In genomic region chr2:130339885-130340745, GRCh38 we compare ENCODE assay signal across 15 cellular contexts. TPM values are rescaled to one million over a fixed set of nuclear protein-coding genes. Genes with fewer than 3 reads are reported as not detected.
DNase-seq lines count a peak whose midpoint lies in the region; ATAC-seq and TF ChIP-seq lines count a peak whose summit lies in the region.
"Had no signal": no experiment of that assay in that cellular context is flagged by ENCODE, and none has a peak within 500 bp of the region (broad histone marks: within the 10 kb centered on the region; RNA-seq: fewer than 3 reads in every experiment).

No MANE protein-coding gene starts in this region.

- H3K27me3 ChIP-seq in Loucy (ENCODE audit: insufficient read depth, low read length, poor library complexity, severe bottlenecking), result no peaks in the 10 kb centered on the region

- no peak for DNase-seq in activated naive CD4-positive, alpha-beta T cell treated with anti-CD3 and anti-CD28 coated beads, Interleukin-2, amount 10 ng/mL, durations not matched to agents 7 days and 5 days
- DNase-seq in activated naive CD4-positive, alpha-beta T cell treated with anti-CD3 and anti-CD28 coated beads, Interleukin-2, amount 50 U/mL, for 16 hours, result no peak
- DNase-seq in osteocyte (ENCODE audit: extremely low spot score, unreplicated experiment), result no peak
- no peak for DNase-seq in NCI-H1436 (lab: John Stamatoyannopoulos, UW)
- no peak for DNase-seq in GM10266 (ENCODE audit: extremely low spot score)
- DNase-seq: foreskin melanocyte, GDM1, NCI-H1092, OCI-M1, SHP77 treated with DMSO at 0.1 percent for 48 hours had no signal

- peaks cover 34% of the 10 kb centered on the region for H3K79me2 ChIP-seq in Loucy (ENCODE audit: insufficient read depth, low read length)

- TF ChIP-seq POLR2A in GM18505 (IDR thresholded peaks at IDR 0.05; ENCODE audit: borderline replicate concordance, extremely low read depth, insufficient read depth, insufficient read length), result no peak

- H3K9me3 ChIP-seq in Loucy (ENCODE audit: insufficient read depth, low read depth, low read length), result no peaks in the 10 kb centered on the region

- CTCF ChIA-PET in activated naive CD4-positive, alpha-beta T cell treated with anti-CD3 and anti-CD28 coated beads, Interleukin-2, amount 10 ng/mL, durations not matched to agents 7 days and 5 days (lab: Charles Lee), result interaction anchor here (3.0 kb wide), 1 partner anchor 8 kb away, joined by 21 read pairs; no protein-coding TSS in a partner anchor

- intact Hi-C loops in dendritic cell treated with granulocyte-macrophage colony-stimulating factor and Interleukin-4, amounts not matched to agents 40 ng/mL and 50 ng/mL, for 4 days (cut with micrococcal nuclease), result no loop called here

- no peaks in the 10 kb centered on the region for H3K9me2 ChIP-seq in Loucy (replicated peaks; ENCODE audit: low read depth, low read length)

- H3K27me3 Mint-ChIP-seq in activated naive CD4-positive, alpha-beta T cell treated with anti-CD3 and anti-CD28 coated beads, Interleukin-2, amount 10 ng/mL, durations not matched to agents 7 days and 5 days, result no peaks in the 10 kb centered on the region
- no peaks in the 10 kb centered on the region for H3K27me3 Mint-ChIP-seq in dendritic cell treated with granulocyte-macrophage colony-stimulating factor and Interleukin-4, amounts not matched to agents 40 ng/mL and 50 ng/mL, for 4 days
- no peaks in the 10 kb centered on the region for H3K27me3 Mint-ChIP-seq in osteocyte (ENCODE audit: unreplicated experiment)

- H3F3A ChIP-seq in Loucy (ENCODE audit: low read depth), result no peaks in the 10 kb centered on the region

- peak overlapping the region; percentile 79 for H3K4me3 ChIP-seq in Loucy (ENCODE audit: low read length, poor library complexity, severe bottlenecking)
- H3K4me3 ChIP-seq: coronary artery had no signal

- peak overlapping the region; percentile 21 for H3K27ac Mint-ChIP-seq in activated naive CD4-positive, alpha-beta T cell treated with anti-CD3 and anti-CD28 coated beads, Interleukin-2, amount 10 ng/mL, durations not matched to agents 7 days and 5 days
- peak overlapping the region; percentile 13 for H3K27ac Mint-ChIP-seq in dendritic cell treated with granulocyte-macrophage colony-stimulating factor and Interleukin-4, amounts not matched to agents 40 ng/mL and 50 ng/mL, for 4 days
- H3K27ac Mint-ChIP-seq in osteocyte (ENCODE audit: unreplicated experiment), result no peak overlapping the region
- H3K27ac Mint-ChIP-seq: GM23338 had no signal

- H3K9ac ChIP-seq in Loucy (ENCODE audit: low read depth, low read length, poor library complexity, severe bottlenecking), result no peak overlapping the region

- H4K20me1 ChIP-seq in Loucy (ENCODE audit: insufficient read depth, low read length, poor library complexity, severe bottlenecking), result peaks cover 9% of the 10 kb centered on the region

- no peak overlapping the region for H2AFZ ChIP-seq in Loucy (ENCODE audit: low read length)
- H2AFZ ChIP-seq: GM23338 had no signal

- TF ChIP-seq CTCF in Loucy (conservative IDR thresholded peaks at IDR 0.05; ENCODE audit: low read length) (no peak), osteocyte (IDR thresholded peaks at IDR 0.05) (no peak), GM10266 (IDR thresholded peaks at IDR 0.05; ENCODE audit: control insufficient read depth, insufficient read depth, low read depth, missing control alignments) (no peak)

- H3K36me3 Mint-ChIP-seq in activated naive CD4-positive, alpha-beta T cell treated with anti-CD3 and anti-CD28 coated beads, Interleukin-2, amount 10 ng/mL, durations not matched to agents 7 days and 5 days, result peaks cover 30% of the 10 kb centered on the region
- peaks cover 61% of the 10 kb centered on the region for H3K36me3 Mint-ChIP-seq in dendritic cell treated with granulocyte-macrophage colony-stimulating factor and Interleukin-4, amounts not matched to agents 40 ng/mL and 50 ng/mL, for 4 days (ENCODE audit: low read depth)
- peaks cover 17% of the 10 kb centered on the region for H3K36me3 Mint-ChIP-seq in osteocyte (ENCODE audit: unreplicated experiment)

- peaks cover 39% of the 10 kb centered on the region for H3K4me1 Mint-ChIP-seq in activated naive CD4-positive, alpha-beta T cell treated with anti-CD3 and anti-CD28 coated beads, Interleukin-2, amount 10 ng/mL, durations not matched to agents 7 days and 5 days
- peaks cover 39% of the 10 kb centered on the region for H3K4me1 Mint-ChIP-seq in dendritic cell treated with granulocyte-macrophage colony-stimulating factor and Interleukin-4, amounts not matched to agents 40 ng/mL and 50 ng/mL, for 4 days (ENCODE audit: low read depth)
- peaks cover 39% of the 10 kb centered on the region for H3K4me1 Mint-ChIP-seq in osteocyte (ENCODE audit: unreplicated experiment)

- ATAC-seq in GM18505 (IDR thresholded peaks at IDR 0.05; ENCODE audit: unreplicated experiment), result no peak
- ATAC-seq: GM23338 had no signal

- peaks cover 12% of the 10 kb centered on the region for H3K4me1 ChIP-seq in Loucy (ENCODE audit: insufficient read depth, low read length, poor library complexity, severe bottlenecking)

- H3K9me3 Mint-ChIP-seq in activated naive CD4-positive, alpha-beta T cell treated with anti-CD3 and anti-CD28 coated beads, Interleukin-2, amount 10 ng/mL, durations not matched to agents 7 days and 5 days, result no peaks in the 10 kb centered on the region
- no peaks in the 10 kb centered on the region for H3K9me3 Mint-ChIP-seq in dendritic cell treated with granulocyte-macrophage colony-stimulating factor and Interleukin-4, amounts not matched to agents 40 ng/mL and 50 ng/mL, for 4 days
- H3K9me3 Mint-ChIP-seq in osteocyte (ENCODE audit: unreplicated experiment), result no peaks in the 10 kb centered on the region

- H3K4me3 Mint-ChIP-seq in activated naive CD4-positive, alpha-beta T cell treated with anti-CD3 and anti-CD28 coated beads, Interleukin-2, amount 10 ng/mL, durations not matched to agents 7 days and 5 days, result peak overlapping the region; percentile 4
- H3K4me3 Mint-ChIP-seq in dendritic cell treated with granulocyte-macrophage colony-stimulating factor and Interleukin-4, amounts not matched to agents 40 ng/mL and 50 ng/mL, for 4 days, result peak overlapping the region; percentile 7
- H3K4me3 Mint-ChIP-seq in osteocyte (ENCODE audit: unreplicated experiment), result peak overlapping the region; percentile 34

- peaks cover 12% of the 10 kb centered on the region; the same call in 1 of the 2 replicates for H3K36me3 ChIP-seq in Loucy (ENCODE audit: insufficient read depth, low read length)

- peak overlapping the region; percentile 64 for H3K4me2 ChIP-seq in Loucy (ENCODE audit: low read depth, low read length, poor library complexity, severe bottlenecking)

RNA-seq across cellular contexts. Expression of gene IMP4, which starts 2.6 kb away (rescaled TPM):
- 46.4 and 48.5 TPM in 2 replicates for total RNA-seq in osteocyte

RNA-seq across cellular contexts. Expression of gene PTPN18, which starts 15.7 kb away (rescaled TPM):
- total RNA-seq in osteocyte, result 30.2 and 31.5 TPM in 2 replicates
